In the genomic region with DNA sequence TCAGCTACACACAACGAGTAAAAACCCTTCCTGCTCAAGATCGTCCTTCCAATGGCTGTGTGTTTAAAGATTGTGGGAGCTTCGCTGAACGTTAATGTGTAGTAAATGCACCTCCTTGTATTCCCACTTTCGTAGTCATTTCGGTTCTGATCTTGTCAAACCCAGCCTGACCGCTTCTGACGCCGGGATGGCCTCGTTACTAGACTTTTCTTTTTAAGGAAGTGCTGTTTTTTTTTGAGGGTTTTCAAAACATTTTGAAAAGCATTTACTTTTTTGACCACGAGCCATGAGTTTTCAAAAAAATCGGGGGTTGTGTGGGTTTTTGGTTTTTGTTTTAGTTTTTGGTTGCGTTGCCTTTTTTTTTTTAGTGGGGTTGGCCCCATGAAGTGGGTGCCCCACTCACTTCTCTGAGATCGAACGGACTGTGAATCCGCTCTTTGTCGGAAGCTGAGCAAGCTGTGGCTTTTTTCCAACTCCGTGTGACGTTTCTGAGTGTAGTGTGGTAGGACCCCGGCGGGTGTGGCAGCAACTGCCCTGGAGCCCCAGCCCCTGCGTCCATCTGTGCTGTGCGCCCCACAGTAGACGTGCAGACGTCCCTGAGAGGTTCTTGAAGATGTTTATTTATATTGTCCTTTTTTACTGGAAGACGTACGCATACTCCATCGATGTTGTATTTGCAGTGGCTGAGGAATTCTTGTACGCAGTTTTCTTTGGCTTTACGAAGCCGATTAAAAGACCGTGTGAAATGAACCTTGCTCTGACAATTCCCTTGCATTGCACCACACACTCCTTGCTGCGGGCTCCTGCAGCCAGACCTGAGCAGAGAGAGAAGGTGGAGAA, we compare ENCODE assay signal across 9 cellular contexts. TPM values are rescaled to one million over a fixed set of nuclear protein-coding genes. Genes with fewer than 3 reads are reported as not detected.
DNase-seq lines count a peak whose midpoint lies in the region; ATAC-seq, FAIRE-seq and TF ChIP-seq lines count a peak whose summit lies in the region.
"Had no signal": no experiment of that assay in that cellular context is flagged by ENCODE, and none has a peak within 500 bp of the region (broad histone marks: within the 10 kb centered on the region; RNA-seq: fewer than 3 reads in every experiment).

No MANE protein-coding gene starts in this region.

- no peaks in the 10 kb centered on the region for H3K27me3 Mint-ChIP-seq in activated CD4-positive, alpha-beta T cell treated with anti-CD3 and anti-CD28 coated beads, Interleukin-2, amount 10 ng/mL, durations not matched to agents 7 days and 5 days
- no peaks in the 10 kb centered on the region for H3K27me3 Mint-ChIP-seq in activated T-helper 17 cell treated with anti-CD3 and anti-CD28 coated beads, Interleukin-2, amount 50 U/mL, for 72 hours

- peaks cover 32 to 62% of the 10 kb centered on the region in 2 donors for H3K4me1 ChIP-seq in kidney (ENCODE audit: control insufficient read depth in 1 of 2, insufficient read depth in 1 of 2, low read depth in 1 of 2, low read length in 2 of 2)
- peaks cover 78% of the 10 kb centered on the region for H3K4me1 ChIP-seq in stomach smooth muscle (ENCODE audit: control insufficient read depth, insufficient read depth, low read length)

- no peak for FAIRE-seq in kidney (lab: Jason Lieb, UNC)

- intact Hi-C loops in kidney (cut with DNase I), result no loop called here

- no peak for TF ChIP-seq CTCF in kidney (IDR thresholded peaks at IDR 0.05; ENCODE audit: borderline replicate concordance, extremely low read depth, insufficient read depth)

- POLR2A ChIA-PET in activated CD4-positive, alpha-beta T cell treated with anti-CD3 and anti-CD28 coated beads, Interleukin-2, amount 10 ng/mL, durations not matched to agents 7 days and 5 days (lab: Charles Lee), result interaction anchor here (1.6 kb wide), 1 partner anchor 28 kb away, joined by 4 read pairs; no protein-coding TSS in a partner anchor

- H3K27me3 ChIP-seq in stomach smooth muscle (ENCODE audit: control insufficient read depth in 1 of 2, insufficient read depth in 2 of 2, low read length in 2 of 2), result no peaks in the 10 kb centered on the region

- DNase-seq in activated CD4-positive, alpha-beta T cell treated with anti-CD3 and anti-CD28 coated beads, Interleukin-2, amount 10 ng/mL, durations not matched to agents 7 days and 5 days, result no peak
- DNase-seq in activated CD4-positive, alpha-beta T cell treated with anti-CD3 and anti-CD28 coated beads, Interleukin-2, amount 50 U/mL, for 48 hours, result no peak
- no peak for DNase-seq in kidney
- DNase-seq in iPS-NIHi11 (ENCODE audit: low spot score), result no peak
- no peak for DNase-seq in NCI-H1092 treated with DMSO at 0.1 percent for 48 hours (lab: John Stamatoyannopoulos, UW)
- DNase-seq: ACHN had no signal

- H3K9me3 ChIP-seq in kidney (ENCODE audit: control insufficient read depth in 1 of 2, low read length in 2 of 2) (no peaks in the 10 kb centered on the region), stomach smooth muscle (ENCODE audit: control insufficient read depth in 2 of 2, low read length in 2 of 2) (no peaks in the 10 kb centered on the region)

- H3K4me3 Mint-ChIP-seq in activated CD4-positive, alpha-beta T cell treated with anti-CD3 and anti-CD28 coated beads, Interleukin-2, amount 10 ng/mL, durations not matched to agents 7 days and 5 days, result peak overlapping the region; percentile 27
- H3K4me3 Mint-ChIP-seq in activated T-helper 17 cell treated with anti-CD3 and anti-CD28 coated beads, Interleukin-2, amount 50 U/mL, for 72 hours, result peak overlapping the region; percentile 87

- H3K36me3 Mint-ChIP-seq in activated CD4-positive, alpha-beta T cell treated with anti-CD3 and anti-CD28 coated beads, Interleukin-2, amount 10 ng/mL, durations not matched to agents 7 days and 5 days (ENCODE audit: low read depth), result peaks cover 51% of the 10 kb centered on the region
- peaks cover 89% of the 10 kb centered on the region for H3K36me3 Mint-ChIP-seq in activated T-helper 17 cell treated with anti-CD3 and anti-CD28 coated beads, Interleukin-2, amount 50 U/mL, for 72 hours (ENCODE audit: low read depth)

- CTCF ChIA-PET in activated CD4-positive, alpha-beta T cell treated with anti-CD3 and anti-CD28 coated beads, Interleukin-2, amount 10 ng/mL, durations not matched to agents 7 days and 5 days (lab: Charles Lee), result interaction anchor here (0.6 to 4.4 kb wide), 5 partner anchors 28 to 521 kb away, joined by 3 to 34 read pairs (median 4); a partner anchor contains a TSS

- H3K9ac ChIP-seq in kidney (ENCODE audit: low read length in 2 of 2) (peak overlapping the region; percentile 55 to 97), stomach smooth muscle (ENCODE audit: low read length in 2 of 2) (peak overlapping the region; percentile 36 to 42)

- peak overlapping the region in 1 of 2 donors; percentile 9 for H3K27ac ChIP-seq in kidney (ENCODE audit: low read depth in 2 of 2, low read length in 2 of 2)
- peak overlapping the region; percentile 87 for H3K27ac ChIP-seq in stomach smooth muscle (ENCODE audit: low read length)

- peak overlapping the region; percentile 60 for H3K27ac Mint-ChIP-seq in activated CD4-positive, alpha-beta T cell treated with anti-CD3 and anti-CD28 coated beads, Interleukin-2, amount 10 ng/mL, durations not matched to agents 7 days and 5 days
- peak overlapping the region; percentile 57 for H3K27ac Mint-ChIP-seq in activated T-helper 17 cell treated with anti-CD3 and anti-CD28 coated beads, Interleukin-2, amount 50 U/mL, for 72 hours

- H3K4me3 ChIP-seq in kidney (ENCODE audit: low read length in 2 of 2), result peak overlapping the region in 1 of 2 donors; percentile 94
- peak overlapping the region in 1 of 2 donors; percentile 90 for H3K4me3 ChIP-seq in stomach smooth muscle (ENCODE audit: low read length in 2 of 2)

- ATAC-seq in activated T-helper 17 cell treated with anti-CD3 and anti-CD28 coated beads, Interleukin-2, amount 50 U/mL, for 72 hours (replicated peaks), result no peak
- no peak for ATAC-seq in GM18861 (IDR thresholded peaks at IDR 0.05; ENCODE audit: unreplicated experiment)

- peaks cover 17 to 35% of the 10 kb centered on the region in 2 donors for H3K36me3 ChIP-seq in kidney (ENCODE audit: control insufficient read depth in 1 of 2, insufficient read depth in 2 of 2, low read length in 2 of 2)
- H3K36me3 ChIP-seq in stomach smooth muscle (ENCODE audit: control insufficient read depth in 2 of 2, insufficient read depth in 2 of 2, low read length in 2 of 2), result peaks cover 34 to 35% of the 10 kb centered on the region in 2 donors

- no peaks in the 10 kb centered on the region for H3K9me3 Mint-ChIP-seq in activated CD4-positive, alpha-beta T cell treated with anti-CD3 and anti-CD28 coated beads, Interleukin-2, amount 10 ng/mL, durations not matched to agents 7 days and 5 days
- no peaks in the 10 kb centered on the region for H3K9me3 Mint-ChIP-seq in activated T-helper 17 cell treated with anti-CD3 and anti-CD28 coated beads, Interleukin-2, amount 50 U/mL, for 72 hours

- H3K4me1 Mint-ChIP-seq in activated CD4-positive, alpha-beta T cell treated with anti-CD3 and anti-CD28 coated beads, Interleukin-2, amount 10 ng/mL, durations not matched to agents 7 days and 5 days, result peaks cover 59% of the 10 kb centered on the region
- peaks cover 33% of the 10 kb centered on the region for H3K4me1 Mint-ChIP-seq in activated T-helper 17 cell treated with anti-CD3 and anti-CD28 coated beads, Interleukin-2, amount 50 U/mL, for 72 hours

RNA-seq across cellular contexts. Expression of a gene that starts 2.7 kb away (rescaled TPM):
- total RNA-seq in activated CD4-positive, alpha-beta T cell treated with anti-CD3 and anti-CD28 coated beads, Interleukin-2, amount 10 ng/mL, durations not matched to agents 7 days and 5 days, result 10 to 100 TPM; 47.8 to 51.5 TPM
- 10 to 100 TPM; 52.9 to 85.9 TPM for total RNA-seq in activated T-helper 17 cell treated with anti-CD3 and anti-CD28 coated beads, Interleukin-2, amount 50 U/mL, for 72 hours
- 35.3 TPM for total RNA-seq in kidney
- polyA plus RNA-seq in kidney (ENCODE audit: insufficient read depth, low read depth, low replicate concordance), result 94.7 TPM

RNA-seq across cellular contexts. Expression of a gene that starts 3.5 kb away (rescaled TPM):
- 100 to 1,000 TPM; 169 to 224 TPM for total RNA-seq in activated CD4-positive, alpha-beta T cell treated with anti-CD3 and anti-CD28 coated beads, Interleukin-2, amount 10 ng/mL, durations not matched to agents 7 days and 5 days
- 100 to 1,000 TPM; 150 to 172 TPM for total RNA-seq in activated T-helper 17 cell treated with anti-CD3 and anti-CD28 coated beads, Interleukin-2, amount 50 U/mL, for 72 hours
- 533 TPM for total RNA-seq in kidney
- polyA plus RNA-seq in kidney (ENCODE audit: insufficient read depth, low read depth, low replicate concordance), result 408 TPM

RNA-seq across cellular contexts. Expression of a gene that starts 13.0 kb away (rescaled TPM):
- not detected for total RNA-seq in activated CD4-positive, alpha-beta T cell treated with anti-CD3 and anti-CD28 coated beads, Interleukin-2, amount 10 ng/mL, durations not matched to agents 7 days and 5 days
- not detected for total RNA-seq in activated T-helper 17 cell treated with anti-CD3 and anti-CD28 coated beads, Interleukin-2, amount 50 U/mL, for 72 hours
- not detected for total RNA-seq in kidney
- polyA plus RNA-seq in kidney (ENCODE audit: insufficient read depth, low read depth, low replicate concordance), result not detected

RNA-seq across cellular contexts. Expression of a gene that starts 24.3 kb away (rescaled TPM):
- total RNA-seq in activated CD4-positive, alpha-beta T cell treated with anti-CD3 and anti-CD28 coated beads, Interleukin-2, amount 10 ng/mL, durations not matched to agents 7 days and 5 days, result 10 to 100 TPM; 58.0 to 65.7 TPM
- 10 to 100 TPM; 51.4 to 56.8 TPM for total RNA-seq in activated T-helper 17 cell treated with anti-CD3 and anti-CD28 coated beads, Interleukin-2, amount 50 U/mL, for 72 hours
- 205 TPM for total RNA-seq in kidney
- 21.3 TPM for polyA plus RNA-seq in kidney (ENCODE audit: insufficient read depth, low read depth, low replicate concordance)

RNA-seq across cellular contexts. Expression of a gene that starts 31.1 kb away (rescaled TPM):
- total RNA-seq in activated CD4-positive, alpha-beta T cell treated with anti-CD3 and anti-CD28 coated beads, Interleukin-2, amount 10 ng/mL, durations not matched to agents 7 days and 5 days, result 100 to 1,000 TPM; 151 to 166 TPM
- total RNA-seq in activated T-helper 17 cell treated with anti-CD3 and anti-CD28 coated beads, Interleukin-2, amount 50 U/mL, for 72 hours, result 100 to 1,000 TPM; 148 to 210 TPM
- total RNA-seq in kidney, result 183 TPM
- polyA plus RNA-seq in kidney (ENCODE audit: insufficient read depth, low read depth, low replicate concordance), result 641 TPM
